In the genomic region with DNA sequence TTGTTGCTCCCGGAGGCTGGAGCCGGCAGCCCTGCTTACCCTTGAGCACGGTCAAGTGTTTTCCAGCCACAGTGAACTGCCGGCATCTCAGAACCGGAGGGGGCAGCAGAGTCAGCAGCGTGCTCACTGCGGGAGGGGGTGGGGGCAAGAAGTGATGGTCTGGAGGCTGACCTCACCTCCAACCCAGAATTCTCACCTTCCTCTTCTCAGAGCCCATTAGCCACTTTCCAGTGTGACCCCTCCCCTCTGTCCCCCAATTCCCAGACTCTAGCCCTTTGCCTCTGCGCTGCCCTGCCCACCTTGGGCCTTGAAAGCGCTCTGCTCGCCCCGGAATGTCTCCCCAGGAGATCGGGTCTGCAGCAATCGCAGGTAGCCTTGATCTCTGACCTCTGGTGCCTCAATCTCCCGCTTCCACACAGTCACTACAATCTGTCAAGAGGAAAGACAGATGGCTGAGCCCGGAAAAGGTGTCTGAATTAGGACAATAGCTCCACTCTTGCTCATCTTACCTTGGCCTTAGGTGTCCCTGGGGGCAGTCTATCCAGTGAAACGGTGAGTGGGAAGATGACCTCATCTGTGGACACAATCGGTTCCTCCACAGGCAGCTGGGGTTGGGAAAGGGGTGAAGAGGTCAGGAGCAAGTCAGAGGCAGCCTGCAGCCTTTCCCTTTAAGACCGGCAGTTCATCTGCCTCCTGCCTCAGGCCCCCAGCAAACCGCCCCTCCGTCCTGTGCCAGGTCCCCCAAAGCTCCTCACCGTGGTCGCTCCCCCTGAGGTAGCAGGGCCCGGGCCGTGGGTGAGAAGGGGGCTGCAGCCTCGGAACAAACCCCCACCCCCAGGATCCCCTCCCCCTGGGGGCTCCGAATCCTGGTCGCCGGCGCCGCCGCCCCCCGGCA, we compare ENCODE assay signal across 1 cellular context.
TF ChIP-seq lines count a peak whose summit lies in the region.

No MANE protein-coding gene starts in this region.

TF ChIP-seq in K562, 482 proteins besides CTCF, POLR2A, EP300 and RAD21 (continued from another document and continues in another):
- TF ChIP-seq E2F4 (CRISPR knock-in tag; IDR thresholded peaks at IDR 0.05; ENCODE audit: low read depth), result no peak
- no peak for TF ChIP-seq ZSCAN29 (IDR thresholded peaks at IDR 0.05)
- peak; percentile 8 for TF ChIP-seq ZFP36 (IDR thresholded peaks at IDR 0.05; ENCODE audit: low read depth, low read length, partially characterized antibody)
- TF ChIP-seq HOXB6 (CRISPR knock-in tag; IDR thresholded peaks at IDR 0.05; ENCODE audit: borderline replicate concordance), result no peak
- TF ChIP-seq TEAD4 (IDR thresholded peaks at IDR 0.05; ENCODE audit: low read length), result no peak; the same call in 1 of the 2 replicates
- TF ChIP-seq TEAD4 (CRISPR knock-in tag; IDR thresholded peaks at IDR 0.05; ENCODE audit: borderline replicate concordance), result no peak
- TF ChIP-seq ZNF354B (CRISPR knock-in tag; IDR thresholded peaks at IDR 0.05), result no peak
- TF ChIP-seq MTA1 (IDR thresholded peaks at IDR 0.05; ENCODE audit: borderline replicate concordance), result peak; percentile 74
- no peak for TF ChIP-seq KAT8 (IDR thresholded peaks at IDR 0.05; ENCODE audit: low read depth)
- no peak for TF ChIP-seq POLR3A (IDR thresholded peaks at IDR 0.05; ENCODE audit: borderline replicate concordance, extremely low read depth, insufficient read depth, insufficient read length)
- TF ChIP-seq MBD2 (IDR thresholded peaks at IDR 0.05; ENCODE audit: borderline replicate concordance, low read depth), result 0 out of 2 replicates have a peak, but pooled peaks have one; percentile 18
- TF ChIP-seq MCM5 (IDR thresholded peaks at IDR 0.05; ENCODE audit: low read depth), result no peak
- TF ChIP-seq SRSF1 (IDR thresholded peaks at IDR 0.05; ENCODE audit: low read depth, low read length), result no peak
- TF ChIP-seq PKNOX1 (IDR thresholded peaks at IDR 0.05), result peak; percentile 73
- no peak for TF ChIP-seq FOS (IDR thresholded peaks at IDR 0.05; ENCODE audit: extremely low read depth, insufficient read length)
- TF ChIP-seq BCOR (IDR thresholded peaks at IDR 0.05), result no peak
- no peak for TF ChIP-seq SP2 (IDR thresholded peaks at IDR 0.05; ENCODE audit: extremely low read depth, low read depth, low read length, poor library complexity, severe bottlenecking)
- no peak for TF ChIP-seq POLR3G (IDR thresholded peaks at IDR 0.05; ENCODE audit: extremely low read depth, insufficient read length, insufficient replicate concordance)
- TF ChIP-seq ZNF655 (CRISPR knock-in tag; IDR thresholded peaks at IDR 0.05), result no peak
- TF ChIP-seq, protein P1, sequence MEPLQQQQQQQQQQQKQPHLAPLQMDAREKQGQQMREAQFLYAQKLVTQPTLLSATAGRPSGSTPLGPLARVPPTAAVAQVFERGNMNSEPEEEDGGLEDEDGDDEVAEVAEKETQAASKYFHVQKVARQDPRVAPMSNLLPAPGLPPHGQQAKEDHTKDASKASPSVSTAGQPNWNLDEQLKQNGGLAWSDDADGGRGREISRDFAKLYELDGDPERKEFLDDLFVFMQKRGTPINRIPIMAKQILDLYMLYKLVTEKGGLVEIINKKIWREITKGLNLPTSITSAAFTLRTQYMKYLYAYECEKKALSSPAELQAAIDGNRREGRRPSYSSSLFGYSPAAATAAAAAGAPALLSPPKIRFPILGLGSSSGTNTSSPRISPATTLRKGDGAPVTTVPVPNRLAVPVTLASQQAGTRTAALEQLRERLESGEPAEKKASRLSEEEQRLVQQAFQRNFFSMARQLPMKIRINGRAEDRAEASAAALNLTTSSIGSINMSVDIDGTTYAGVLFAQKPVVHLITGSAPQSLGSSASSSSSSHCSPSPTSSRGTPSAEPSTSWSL (CRISPR knock-in tag; IDR thresholded peaks at IDR 0.05; ENCODE audit: borderline replicate concordance), result no peak
- no peak for TF ChIP-seq ZKSCAN8 (CRISPR knock-in tag; IDR thresholded peaks at IDR 0.05)
- TF ChIP-seq RBM39 (optimal IDR thresholded peaks at IDR 0.05; ENCODE audit: low read depth, low read length), result peak; percentile 30
- TF ChIP-seq NONO (IDR thresholded peaks at IDR 0.05; ENCODE audit: low read depth in 2 of 2, low read length in 1 of 2), result no peak
- no peak for TF ChIP-seq PCBP1 (IDR thresholded peaks at IDR 0.05; ENCODE audit: low read depth, low read length, poor library complexity, severe bottlenecking)
- TF ChIP-seq MAZ (CRISPR knock-in tag; conservative IDR thresholded peaks at IDR 0.05 in 1 of 2, IDR thresholded peaks at IDR 0.05 in 1 of 2), result peak in 1 of 2 experiments; percentile 91; a peak in 3 of 4 replicates
- no peak for TF ChIP-seq RBM34 (IDR thresholded peaks at IDR 0.05; ENCODE audit: borderline replicate concordance, insufficient read depth, low read length)
- no peak for TF ChIP-seq ERF (CRISPR knock-in tag; IDR thresholded peaks at IDR 0.05)
- no peak for TF ChIP-seq ZNF347 (CRISPR knock-in tag; IDR thresholded peaks at IDR 0.05; ENCODE audit: low read depth)
- no peak for TF ChIP-seq TSHZ1 (CRISPR knock-in tag; IDR thresholded peaks at IDR 0.05)
- TF ChIP-seq NFYB (IDR thresholded peaks at IDR 0.05; ENCODE audit: extremely low read depth, insufficient read length), result no peak
- no peak for TF ChIP-seq HLTF (IDR thresholded peaks at IDR 0.05)
- TF ChIP-seq NFXL1 (CRISPR knock-in tag; IDR thresholded peaks at IDR 0.05), result no peak
- TF ChIP-seq MAFG (tag; conservative IDR thresholded peaks at IDR 0.05), result no peak
- TF ChIP-seq SIN3B (IDR thresholded peaks at IDR 0.05; ENCODE audit: low read depth), result no peak
- no peak for TF ChIP-seq BRD4 (IDR thresholded peaks at IDR 0.05)
- no peak for TF ChIP-seq CSDE1 (IDR thresholded peaks at IDR 0.05)
- no peak for TF ChIP-seq STAT6 (CRISPR knock-in tag; IDR thresholded peaks at IDR 0.05)
- TF ChIP-seq FOSL1 (tag; conservative IDR thresholded peaks at IDR 0.05), result peak; percentile 41
- TF ChIP-seq MTF1 (CRISPR knock-in tag; IDR thresholded peaks at IDR 0.05; ENCODE audit: borderline replicate concordance), result no peak
- TF ChIP-seq STAG1 (CRISPR knock-in tag; IDR thresholded peaks at IDR 0.05; ENCODE audit: borderline replicate concordance), result no peak
- TF ChIP-seq ZNF444 (CRISPR knock-in tag; IDR thresholded peaks at IDR 0.05), result no peak
- TF ChIP-seq HDAC1 (IDR thresholded peaks at IDR 0.05), result peak in 1 of 2 experiments; percentile 51; a peak in 1 of 4 replicates
- TF ChIP-seq ESRRA (IDR thresholded peaks at IDR 0.05; ENCODE audit: borderline replicate concordance, low read depth), result peak; percentile 76; the same call in 1 of the 2 replicates
- no peak for TF ChIP-seq HMBOX1 (IDR thresholded peaks at IDR 0.05)
- no peak for TF ChIP-seq ZNF124 (CRISPR knock-in tag; IDR thresholded peaks at IDR 0.05)
- TF ChIP-seq HNRNPH1 (optimal IDR thresholded peaks at IDR 0.05; ENCODE audit: low read depth, low read length), result no peak
- no peak for TF ChIP-seq GABPA (tag; conservative IDR thresholded peaks at IDR 0.05; ENCODE audit: low read depth)
- TF ChIP-seq YY1 (IDR thresholded peaks at IDR 0.05; ENCODE audit: borderline replicate concordance in 1 of 3, control insufficient read depth in 1 of 3, extremely low read depth in 1 of 3, insufficient read depth in 3 of 3, insufficient read length in 1 of 3, insufficient replicate concordance in 2 of 3, low read depth in 1 of 3, low read length in 2 of 3), result no peak
- TF ChIP-seq, protein P2, sequence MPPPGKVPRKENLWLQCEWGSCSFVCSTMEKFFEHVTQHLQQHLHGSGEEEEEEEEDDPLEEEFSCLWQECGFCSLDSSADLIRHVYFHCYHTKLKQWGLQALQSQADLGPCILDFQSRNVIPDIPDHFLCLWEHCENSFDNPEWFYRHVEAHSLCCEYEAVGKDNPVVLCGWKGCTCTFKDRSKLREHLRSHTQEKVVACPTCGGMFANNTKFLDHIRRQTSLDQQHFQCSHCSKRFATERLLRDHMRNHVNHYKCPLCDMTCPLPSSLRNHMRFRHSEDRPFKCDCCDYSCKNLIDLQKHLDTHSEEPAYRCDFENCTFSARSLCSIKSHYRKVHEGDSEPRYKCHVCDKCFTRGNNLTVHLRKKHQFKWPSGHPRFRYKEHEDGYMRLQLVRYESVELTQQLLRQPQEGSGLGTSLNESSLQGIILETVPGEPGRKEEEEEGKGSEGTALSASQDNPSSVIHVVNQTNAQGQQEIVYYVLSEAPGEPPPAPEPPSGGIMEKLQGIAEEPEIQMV (tag; conservative IDR thresholded peaks at IDR 0.05; ENCODE audit: low read depth), result no peak
